ENCODE assay signal across 1 cellular context in genomic region chr19:12687496-12688196, GRCh38.
TF ChIP-seq lines count a peak whose summit lies in the region.

Gene GNG14 (plus strand): TSS chr19:12687998. CDS start chr19:12688049, 51 bp downstream.

TF ChIP-seq in IMR-90, 13 proteins besides CTCF, POLR2A, EP300 and RAD21 (continued from another document):
- TF ChIP-seq RCOR1 (IDR thresholded peaks at IDR 0.05; ENCODE audit: insufficient replicate concordance, low read length) = no peak
- TF ChIP-seq FOS (IDR thresholded peaks at IDR 0.05; ENCODE audit: low read depth, low read length) = no peak
- no peak for TF ChIP-seq MXI1 (IDR thresholded peaks at IDR 0.05; ENCODE audit: borderline replicate concordance, low read depth, low read length)
